11 cellular contexts compared by ENCODE assay signal in genomic region chr16:22424161-22424937, GRCh38. TPM values are rescaled to one million over a fixed set of nuclear protein-coding genes. Genes with fewer than 3 reads are reported as not detected.
DNase-seq lines count a peak whose midpoint lies in the region; ATAC-seq, FAIRE-seq and TF ChIP-seq lines count a peak whose summit lies in the region.
"Had no signal": no experiment of that assay in that cellular context is flagged by ENCODE, and none has a peak within 500 bp of the region (broad histone marks: within the 10 kb centered on the region; RNA-seq: fewer than 3 reads in every experiment).

No MANE protein-coding gene starts in this region.

- H3K27ac Mint-ChIP-seq in activated CD4-positive, alpha-beta T cell treated with anti-CD3 and anti-CD28 coated beads, Interleukin-2, amount 10 ng/mL, durations not matched to agents 24 days and 14 days: no peak overlapping the region

- no peaks in the 10 kb centered on the region for H3K9me3 Mint-ChIP-seq in activated CD4-positive, alpha-beta T cell treated with anti-CD3 and anti-CD28 coated beads, Interleukin-2, amount 10 ng/mL, durations not matched to agents 24 days and 14 days

- H3K9me3 ChIP-seq in esophagus (ENCODE audit: control insufficient read depth in 2 of 2, insufficient read depth in 1 of 2, low read depth in 1 of 2, low read length in 1 of 2) (no peaks in the 10 kb centered on the region), mucosa of rectum (ENCODE audit: control insufficient read depth in 2 of 2, low read length in 2 of 2) (no peaks in the 10 kb centered on the region), upper lobe of left lung (no peaks in the 10 kb centered on the region)

- H3K4me1 ChIP-seq in esophagus (ENCODE audit: control insufficient read depth in 2 of 2, insufficient read depth in 2 of 2, low read length in 1 of 2) (peaks cover 7 to 10% of the 10 kb centered on the region in 2 donors), mucosa of rectum (ENCODE audit: control insufficient read depth in 2 of 2, insufficient read depth in 2 of 2, low read length in 2 of 2) (peaks cover 2 to 5% of the 10 kb centered on the region in 2 donors), upper lobe of left lung (peaks cover 6 to 20% (median 9%) of the 10 kb centered on the region in 4 donors)

- H3K36me3 ChIP-seq in esophagus (ENCODE audit: control insufficient read depth in 2 of 2, insufficient read depth in 2 of 2, low read length in 1 of 2) (peaks cover 6 to 28% of the 10 kb centered on the region in 2 donors), mucosa of rectum (ENCODE audit: control insufficient read depth in 2 of 2, insufficient read depth in 2 of 2, low read length in 2 of 2) (peaks cover 36 to 41% of the 10 kb centered on the region in 2 donors), upper lobe of left lung (peaks cover 12 to 48% (median 36%) of the 10 kb centered on the region in 4 donors)

- TF ChIP-seq POLR2A in upper lobe of left lung (IDR thresholded peaks at IDR 0.05): no peak

- ATAC-seq in upper lobe of left lung (ENCODE audit: low FRiP score in 2 of 2) (peak; percentile 3 to 53), GM18873 (IDR thresholded peaks at IDR 0.05; ENCODE audit: low FRiP score, unreplicated experiment) (no peak)

- no peaks in the 10 kb centered on the region for H3K27me3 Mint-ChIP-seq in activated CD4-positive, alpha-beta T cell treated with anti-CD3 and anti-CD28 coated beads, Interleukin-2, amount 10 ng/mL, durations not matched to agents 24 days and 14 days

- 30 to 40% methylated on average over 22 of the region's 22 CpGs for WGBS in esophagus, 2 donors
- 50 to 69% methylated on average over 21 of the region's 22 CpGs for WGBS in upper lobe of left lung, 2 donors

- TF ChIP-seq EP300 in upper lobe of left lung (IDR thresholded peaks at IDR 0.05): no peak

- intact Hi-C loops in activated CD4-positive, alpha-beta T cell treated with anti-CD3 and anti-CD28 coated beads, Interleukin-2, amount 10 ng/mL, durations not matched to agents 24 days and 14 days (cut with micrococcal nuclease): no loop called here

- H3K4me3 ChIP-seq in esophagus (ENCODE audit: low read depth in 1 of 2, low read length in 2 of 2) (peak overlapping the region in 1 of 2 donors; percentile 16), mucosa of rectum (ENCODE audit: low read length in 2 of 2) (no peak overlapping the region), upper lobe of left lung (peak overlapping the region in 3 of 4 donors; percentile 2 to 34 (median 28))

- no peak overlapping the region for H3K4me3 Mint-ChIP-seq in activated CD4-positive, alpha-beta T cell treated with anti-CD3 and anti-CD28 coated beads, Interleukin-2, amount 10 ng/mL, durations not matched to agents 24 days and 14 days

- peak overlapping the region in 1 of 2 donors; percentile 12 for H3K9ac ChIP-seq in mucosa of rectum (ENCODE audit: low read depth in 1 of 2, low read length in 2 of 2)

- H3K27ac ChIP-seq in esophagus (ENCODE audit: low read depth in 2 of 2, low read length in 1 of 2) (peak overlapping the region; percentile 70 to 82), mucosa of rectum (ENCODE audit: low read depth in 2 of 2, low read length in 2 of 2) (peak overlapping the region; percentile 10 to 55), upper lobe of left lung (peak overlapping the region; percentile 58 to 83 (median 80))

- H3K4me1 Mint-ChIP-seq in activated CD4-positive, alpha-beta T cell treated with anti-CD3 and anti-CD28 coated beads, Interleukin-2, amount 10 ng/mL, durations not matched to agents 24 days and 14 days: peaks cover 4% of the 10 kb centered on the region

- no peaks in the 10 kb centered on the region for H3K27me3 ChIP-seq in esophagus (ENCODE audit: control insufficient read depth in 1 of 2, insufficient read depth in 2 of 2, low read length in 2 of 2)
- H3K27me3 ChIP-seq in mucosa of rectum (ENCODE audit: control insufficient read depth in 2 of 2, insufficient read depth in 2 of 2, low read length in 2 of 2): no peaks in the 10 kb centered on the region
- H3K27me3 ChIP-seq in upper lobe of left lung: no peaks in the 10 kb centered on the region

- peak; percentile 55 for DNase-seq in activated CD4-positive, alpha-beta T cell treated with anti-CD3 and anti-CD28 coated beads, Interleukin-2, amount 10 ng/mL, durations not matched to agents 24 days and 14 days
- no peak for DNase-seq in activated CD4-positive, alpha-beta T cell treated with anti-CD3 and anti-CD28 coated beads, Interleukin-2, amount 50 U/mL, for 1 hour
- DNase-seq in upper lobe of left lung (peak in 1 of 2 donors; percentile 32), activated gamma-delta T cell treated with Interleukin-2 at 50 U/mL for 16 hours (no peak), HTR-8/SVneo (ENCODE audit: insufficient read length, low spot score) (no peak)
- DNase-seq: 8988T; activated naive CD4-positive, alpha-beta T cell treated with Interleukin-2 at 50 U/mL for 16 hours had no signal

- peaks cover 43% of the 10 kb centered on the region for H3K36me3 Mint-ChIP-seq in activated CD4-positive, alpha-beta T cell treated with anti-CD3 and anti-CD28 coated beads, Interleukin-2, amount 10 ng/mL, durations not matched to agents 24 days and 14 days (ENCODE audit: low read depth)

- no peak for TF ChIP-seq CTCF in upper lobe of left lung (IDR thresholded peaks at IDR 0.05)

- no peak for FAIRE-seq in HTR-8/SVneo (lab: Jason Lieb, UNC)
- FAIRE-seq: GM18507 had no signal

RNA-seq across cellular contexts. Expression of gene CDR2, which starts 49.9 kb away (rescaled TPM):
- total RNA-seq in activated CD4-positive, alpha-beta T cell treated with anti-CD3 and anti-CD28 coated beads, Interleukin-2, amount 10 ng/mL, durations not matched to agents 24 days and 14 days: 38.2 and 40.9 TPM in 2 replicates
- polyA plus RNA-seq in esophagus: 1 to 10 TPM; 4.5 to 6.3 TPM
- 10 to 100 TPM; 16.3 to 27.5 (median 19.4) TPM for total RNA-seq in upper lobe of left lung

Comparison
In these comparisons a context has a peak if more than half of its experiments do, and no peak if none do; other contexts are left out.
1. H3K4me3 ChIP-seq: peak in upper lobe of left lung (3 of 4); none in mucosa of rectum (0 of 2).
2. Peak in every context shown above with its lines, with median percentiles within 50 percentile points of each other: H3K27ac ChIP-seq.